Comparison of ENCODE assay signal across 14 cellular contexts in genomic region chr5:67012241-67012640, GRCh38.
DNase-seq lines count a peak whose midpoint lies in the region; ATAC-seq and TF ChIP-seq lines count a peak whose summit lies in the region.
"Had no signal": no experiment of that assay in that cellular context is flagged by ENCODE, and none has a peak within 500 bp of the region (broad histone marks: within the 10 kb centered on the region; RNA-seq: fewer than 3 reads in every experiment).

No MANE protein-coding gene starts in this region.

- DNase-seq in activated CD8-positive, alpha-beta memory T cell treated with anti-CD3 and anti-CD28 coated beads, Interleukin-2, amount 10 ng/mL, durations not matched to agents 7 days and 5 days = no peak
- DNase-seq in activated CD8-positive, alpha-beta memory T cell treated with anti-CD3 and anti-CD28 coated beads, Interleukin-2, amount 50 U/mL, for 48 hours = no peak
- DNase-seq in activated T-helper 2 cell treated with anti-CD3 and anti-CD28 coated beads, Interferon-gamma antibody, Interleukin-2, Interleukin-4, amounts not matched to agents 10 μg/mL and 5 μg/mL and 100 μg/mL, durations not matched to agents 14 hours and 24 hours and 36 hours (ENCODE audit: low spot score) = no peak
- DNase-seq in glomerular visceral epithelial cell (ENCODE audit: extremely low spot score) = peak; percentile 43
- no peak for DNase-seq in stomach
- no peak for DNase-seq in NCI-H187 (lab: John Stamatoyannopoulos, UW)
- no peak for DNase-seq in NOMO-1 treated with DMSO at 0.1 percent for 48 hours (lab: John Stamatoyannopoulos, UW; ENCODE audit: unreplicated experiment)
- DNase-seq: activated CD4-positive, CD25-positive, alpha-beta regulatory T cell; adrenal gland; DND-41; NCI-H510A treated with DMSO at 0.1 percent for 48 hours; transverse colon had no signal

- no peak overlapping the region for H3K27ac Mint-ChIP-seq in activated CD8-positive, alpha-beta memory T cell treated with anti-CD3 and anti-CD28 coated beads, Interleukin-2, amount 10 ng/mL, durations not matched to agents 7 days and 5 days
- peak overlapping the region; percentile 38 for H3K27ac Mint-ChIP-seq in activated T-helper 2 cell treated with anti-CD3 and anti-CD28 coated beads, Interferon-gamma antibody, Interleukin-2, Interleukin-4, amounts not matched to agents 10 μg/mL and 5 μg/mL and 100 μg/mL, durations not matched to agents 14 hours and 24 hours and 36 hours
- H3K27ac Mint-ChIP-seq: progenitor cell of endocrine pancreas had no signal

- no peaks in the 10 kb centered on the region for H3K9me3 Mint-ChIP-seq in activated CD8-positive, alpha-beta memory T cell treated with anti-CD3 and anti-CD28 coated beads, Interleukin-2, amount 10 ng/mL, durations not matched to agents 7 days and 5 days (ENCODE audit: low read depth)
- no peaks in the 10 kb centered on the region for H3K9me3 Mint-ChIP-seq in activated T-helper 2 cell treated with anti-CD3 and anti-CD28 coated beads, Interferon-gamma antibody, Interleukin-2, Interleukin-4, amounts not matched to agents 10 μg/mL and 5 μg/mL and 100 μg/mL, durations not matched to agents 14 hours and 24 hours and 36 hours

- peaks cover 34% of the 10 kb centered on the region for H3K4me1 Mint-ChIP-seq in activated CD8-positive, alpha-beta memory T cell treated with anti-CD3 and anti-CD28 coated beads, Interleukin-2, amount 10 ng/mL, durations not matched to agents 7 days and 5 days
- peaks cover 55% of the 10 kb centered on the region for H3K4me1 Mint-ChIP-seq in activated T-helper 2 cell treated with anti-CD3 and anti-CD28 coated beads, Interferon-gamma antibody, Interleukin-2, Interleukin-4, amounts not matched to agents 10 μg/mL and 5 μg/mL and 100 μg/mL, durations not matched to agents 14 hours and 24 hours and 36 hours (ENCODE audit: low read depth)

- H3K4me3 ChIP-seq in stomach = no peak overlapping the region
- H3K4me3 ChIP-seq: adrenal gland, transverse colon had no signal

- CTCF ChIA-PET in activated CD8-positive, alpha-beta memory T cell treated with anti-CD3 and anti-CD28 coated beads, Interleukin-2, amount 10 ng/mL, durations not matched to agents 7 days and 5 days (lab: Charles Lee) = no interaction called here

- ATAC-seq in activated CD8-positive, alpha-beta memory T cell treated with anti-CD3 and anti-CD28 coated beads, Interleukin-2, amount 10 ng/mL, durations not matched to agents 7 days and 5 days = peak; percentile 33
- ATAC-seq in HG02884 (IDR thresholded peaks at IDR 0.05; ENCODE audit: unreplicated experiment) = no peak

- 75 to 97% (median 94%) methylated on average over 1 of the region's 1 CpG for WGBS in stomach, 5 donors

- no peak overlapping the region for H3K4me3 Mint-ChIP-seq in activated CD8-positive, alpha-beta memory T cell treated with anti-CD3 and anti-CD28 coated beads, Interleukin-2, amount 10 ng/mL, durations not matched to agents 7 days and 5 days
- no peak overlapping the region for H3K4me3 Mint-ChIP-seq in activated T-helper 2 cell treated with anti-CD3 and anti-CD28 coated beads, Interferon-gamma antibody, Interleukin-2, Interleukin-4, amounts not matched to agents 10 μg/mL and 5 μg/mL and 100 μg/mL, durations not matched to agents 14 hours and 24 hours and 36 hours (ENCODE audit: low read depth)

- H3K27ac ChIP-seq in stomach = peak overlapping the region in 4 of 5 donors; percentile 42 to 72 (median 58)

- intact Hi-C loops in activated T-helper 2 cell treated with anti-CD3 and anti-CD28 coated beads, Interferon-gamma antibody, Interleukin-2, Interleukin-4, amounts not matched to agents 10 μg/mL and 5 μg/mL and 100 μg/mL, durations not matched to agents 14 hours and 24 hours and 36 hours (cut with micrococcal nuclease) = no loop called here
- intact Hi-C loops in stomach (cut with DNase I; ENCODE audit: low total_unique reads) = no loop called here

- H3K4me1 ChIP-seq in stomach = peaks cover 22 to 95% (median 52%) of the 10 kb centered on the region in 4 donors

- no peak for TF ChIP-seq EP300 in stomach (IDR thresholded peaks at IDR 0.05)

- no peak for TF ChIP-seq POLR2A in stomach (IDR thresholded peaks at IDR 0.05)

- no peaks in the 10 kb centered on the region for H3K36me3 ChIP-seq in stomach
- H3K36me3 ChIP-seq: adrenal gland, transverse colon had no signal

- H3K27me3 Mint-ChIP-seq in activated CD8-positive, alpha-beta memory T cell treated with anti-CD3 and anti-CD28 coated beads, Interleukin-2, amount 10 ng/mL, durations not matched to agents 7 days and 5 days = no peaks in the 10 kb centered on the region
- H3K27me3 Mint-ChIP-seq in activated T-helper 2 cell treated with anti-CD3 and anti-CD28 coated beads, Interferon-gamma antibody, Interleukin-2, Interleukin-4, amounts not matched to agents 10 μg/mL and 5 μg/mL and 100 μg/mL, durations not matched to agents 14 hours and 24 hours and 36 hours (ENCODE audit: low read depth) = no peaks in the 10 kb centered on the region

- H3K27me3 ChIP-seq in stomach = no peaks in the 10 kb centered on the region
- H3K27me3 ChIP-seq: adrenal gland, transverse colon had no signal

- TF ChIP-seq CTCF in stomach (IDR thresholded peaks at IDR 0.05) = no peak

- H3K9me3 ChIP-seq in stomach = no peaks in the 10 kb centered on the region
- H3K9me3 ChIP-seq: adrenal gland, transverse colon had no signal

- no peaks in the 10 kb centered on the region for H3K36me3 Mint-ChIP-seq in activated CD8-positive, alpha-beta memory T cell treated with anti-CD3 and anti-CD28 coated beads, Interleukin-2, amount 10 ng/mL, durations not matched to agents 7 days and 5 days
- peaks cover 7% of the 10 kb centered on the region for H3K36me3 Mint-ChIP-seq in activated T-helper 2 cell treated with anti-CD3 and anti-CD28 coated beads, Interferon-gamma antibody, Interleukin-2, Interleukin-4, amounts not matched to agents 10 μg/mL and 5 μg/mL and 100 μg/mL, durations not matched to agents 14 hours and 24 hours and 36 hours (ENCODE audit: low read depth)
